ENCODE assay signal across 11 cellular contexts in the genomic region with DNA sequence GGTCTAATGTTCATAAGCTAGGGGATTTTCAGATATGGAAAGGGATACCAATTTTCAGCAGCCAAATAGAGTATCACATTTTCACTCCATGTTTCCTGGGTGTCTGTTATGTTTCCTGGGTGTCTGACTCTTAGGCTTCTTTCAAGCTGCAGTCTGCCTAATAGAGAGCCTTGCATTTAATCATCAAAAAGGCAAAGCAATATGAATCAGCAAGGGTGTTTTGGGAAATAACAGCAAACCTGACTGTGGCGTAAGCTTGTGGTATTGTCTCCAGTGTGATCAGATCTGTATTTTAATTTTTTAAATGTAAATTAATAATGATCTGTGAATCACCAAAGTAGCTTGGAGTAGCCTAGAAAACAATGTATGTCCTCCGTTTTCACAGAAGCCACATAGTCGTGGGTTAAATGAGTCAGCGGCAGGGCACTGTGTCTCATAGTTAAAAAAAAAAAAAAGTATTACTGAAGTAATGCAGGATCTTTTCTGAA. TPM values are rescaled to one million over a fixed set of nuclear protein-coding genes. Genes with fewer than 3 reads are reported as not detected.
DNase-seq lines count a peak whose midpoint lies in the region; ATAC-seq, FAIRE-seq and TF ChIP-seq lines count a peak whose summit lies in the region.
"Had no signal": no experiment of that assay in that cellular context is flagged by ENCODE, and none has a peak within 500 bp of the region (broad histone marks: within the 10 kb centered on the region; RNA-seq: fewer than 3 reads in every experiment).

No MANE protein-coding gene starts in this region.

- TF ChIP-seq CTCF in K562 (IDR thresholded peaks at IDR 0.05 in 2 of 3, conservative IDR thresholded peaks at IDR 0.05 in 1 of 3; ENCODE audit: insufficient read depth in 2 of 3, low read depth in 1 of 3, low read length in 3 of 3) = no peak

- H3K79me2 ChIP-seq in K562 (ENCODE audit: control insufficient read depth, insufficient read depth, low read length) = 0 out of 3 replicates have a peak, but pooled peaks cover 3% of the 10 kb centered on the region

- peak in 1 of 5 donors; percentile 55 for DNase-seq in CD8-positive, alpha-beta memory T cell
- DNase-seq in T-cell (no peak), K562 (ENCODE audit: extremely low read depth in 1 of 4, low spot score in 3 of 4) (no peak), non-pigmented ciliary epithelial cell (ENCODE audit: low read depth) (peak; percentile 45), germinal center (ENCODE audit: low spot score) (no peak), NCI-H510A (lab: John Stamatoyannopoulos, UW) (no peak), DMS53 (lab: John Stamatoyannopoulos, UW) (no peak)
- DNase-seq: activated gamma-delta T cell treated with Interleukin-2 at 50 U/mL for 16 hours, right cardiac atrium had no signal

- peaks cover 38 to 60% (median 57%) of the 10 kb centered on the region in 3 donors for H3K4me1 Mint-ChIP-seq in CD8-positive, alpha-beta memory T cell
- H3K4me1 Mint-ChIP-seq in T-cell = peaks cover 46 to 58% (median 52%) of the 10 kb centered on the region in 3 donors

- peaks cover 15% of the 10 kb centered on the region for H3K4me1 ChIP-seq in CD8-positive, alpha-beta memory T cell (ENCODE audit: insufficient read depth, low read length)
- peaks cover 16 to 22% of the 10 kb centered on the region in 2 experiments; a peak in 4 of 5 replicates for H3K4me1 ChIP-seq in K562 (replicated peaks in 1 of 2; ENCODE audit: control insufficient read depth in 2 of 2, insufficient read depth in 2 of 2, low read length in 2 of 2)

- no TSS peak for BruUV-seq in K562 (replicated peaks; lab: Mats Ljungman, UMichigan)

- H2AFZ ChIP-seq in K562 (ENCODE audit: low read depth, low read length) = no peak overlapping the region

- no peak overlapping the region for H3K4me2 ChIP-seq in K562 (ENCODE audit: insufficient read depth, low read length)

- no peaks in the 10 kb centered on the region for H3K27me3 ChIP-seq in CD8-positive, alpha-beta memory T cell (ENCODE audit: insufficient read depth, low read length, poor library complexity, severe bottlenecking)
- no peaks in the 10 kb centered on the region for H3K27me3 ChIP-seq in K562 (ENCODE audit: control insufficient read depth in 2 of 2, insufficient read depth in 2 of 2, low read length in 2 of 2)

- H4K20me1 ChIP-seq in K562 (replicated peaks; ENCODE audit: control insufficient read depth, insufficient read depth, low read length) = peaks cover 7% of the 10 kb centered on the region

- H3K36me3 ChIP-seq in CD8-positive, alpha-beta memory T cell (ENCODE audit: insufficient read depth, low read length) = peaks cover 29% of the 10 kb centered on the region
- peaks cover 49% of the 10 kb centered on the region; the same call in 2 of the 3 replicates for H3K36me3 ChIP-seq in K562 (ENCODE audit: control insufficient read depth, insufficient read depth, low read length)

- H3K9me3 ChIP-seq in CD8-positive, alpha-beta memory T cell (ENCODE audit: low read length) = no peaks in the 10 kb centered on the region
- no peaks in the 10 kb centered on the region for H3K9me3 ChIP-seq in K562 (replicated peaks; ENCODE audit: control insufficient read depth, insufficient read depth, low read depth, low read length)

- intact Hi-C loops in K562 (cut with micrococcal nuclease) = loop anchor here (5.0 kb wide), 1 partner anchor 42 kb away; no protein-coding TSS in a partner anchor

- TF ChIP-seq EP300 in K562 (IDR thresholded peaks at IDR 0.05; ENCODE audit: low read length) = no peak

- in situ Hi-C loops in K562 (cut with MboI) = no loop called here

- POLR2A ChIA-PET in CD8-positive, alpha-beta memory T cell (lab: Charles Lee) = interaction anchor here (1.1 kb wide), 1 partner anchor 9 kb away, joined by 3 read pairs; no protein-coding TSS in a partner anchor
- POLR2A ChIA-PET in T-cell (lab: Charles Lee) = interaction anchor here in 1 of 2 donors (1.0 kb wide), 1 partner anchor 51 kb away, joined by 3 read pairs; no protein-coding TSS in a partner anchor
- POLR2A ChIA-PET in K562 (lab: Yijun Ruan, JAX) = interaction anchor here (1.2 to 1.9 kb wide), 2 partner anchors 9 to 17 kb away, joined by 4 to 11 read pairs; no protein-coding TSS in a partner anchor

- 64% methylated on average over 4 of the region's 4 CpGs for WGBS in K562 (ENCODE audit: insufficient coverage, low coverage, missing lambda C conversion rate)

- TF ChIP-seq RAD21 in K562 (CRISPR knock-in tag; conservative IDR thresholded peaks at IDR 0.05 in 1 of 2, IDR thresholded peaks at IDR 0.05 in 1 of 2) = no peak

- no peak overlapping the region for H3K27ac ChIP-seq in CD8-positive, alpha-beta memory T cell (ENCODE audit: low read depth, low read length)
- no peak overlapping the region for H3K27ac ChIP-seq in K562 (ENCODE audit: extremely low read depth, low read depth, low read length)

- no peak overlapping the region for H3K9ac ChIP-seq in K562 (ENCODE audit: insufficient read depth in 1 of 2, low read depth in 2 of 2, low read length in 2 of 2)

- H3K36me3 Mint-ChIP-seq in CD8-positive, alpha-beta memory T cell = peaks cover 0 to 74% (median 18%) of the 10 kb centered on the region in 3 donors
- H3K36me3 Mint-ChIP-seq in T-cell = peaks cover 49% of the 10 kb centered on the region

- H3K9me3 Mint-ChIP-seq in CD8-positive, alpha-beta memory T cell = no peaks in the 10 kb centered on the region
- H3K9me3 Mint-ChIP-seq in T-cell = no peaks in the 10 kb centered on the region

- peak overlapping the region in 6 of 7 donors; percentile 14 to 50 (median 28) for H3K4me3 Mint-ChIP-seq in CD8-positive, alpha-beta memory T cell
- peak overlapping the region; percentile 28 to 49 (median 47) for H3K4me3 Mint-ChIP-seq in T-cell

- no peaks in the 10 kb centered on the region for H3K27me3 Mint-ChIP-seq in CD8-positive, alpha-beta memory T cell
- H3K27me3 Mint-ChIP-seq in T-cell = no peaks in the 10 kb centered on the region

- CTCF ChIA-PET in CD8-positive, alpha-beta memory T cell (lab: Charles Lee) = interaction anchor here (1.1 kb wide), 1 partner anchor 33 kb away, joined by 3 read pairs; no protein-coding TSS in a partner anchor
- CTCF ChIA-PET in T-cell (lab: Charles Lee) = interaction anchor here (0.6 to 1.0 kb wide), 3 partner anchors 17 to 118 kb away, joined by 3 to 4 read pairs (median 4); no protein-coding TSS in a partner anchor
- CTCF ChIA-PET in K562 (lab: Yijun Ruan, JAX; ENCODE audit: low intra/inter-chr PET ratio) = no interaction called here

- H3K27ac Mint-ChIP-seq in CD8-positive, alpha-beta memory T cell = peak overlapping the region; percentile 15 to 87 (median 78)
- H3K27ac Mint-ChIP-seq in T-cell = peak overlapping the region; percentile 87 to 88

- ATAC-seq in T-cell (replicated peaks in 1 of 4) (peak; percentile 61 to 75 (median 70)), K562 (no peak), HG03354 (IDR thresholded peaks at IDR 0.05; ENCODE audit: poor library complexity, severe bottlenecking, unreplicated experiment) (no peak)

- no peak for FAIRE-seq in K562 (lab: Jason Lieb, UNC)
- FAIRE-seq: GM19239 had no signal

- TF ChIP-seq POLR2A in K562 (conservative IDR thresholded peaks at IDR 0.05) = no peak

- H3K4me3 ChIP-seq in CD8-positive, alpha-beta memory T cell (ENCODE audit: low read length) = no peak overlapping the region
- H3K4me3 ChIP-seq in K562 = no peak overlapping the region

- no peaks in the 10 kb centered on the region for H3K9me1 ChIP-seq in K562 (ENCODE audit: control insufficient read depth, insufficient read depth, low read length)

TF ChIP-seq in K562, 482 proteins besides CTCF, POLR2A, EP300 and RAD21:
- TF ChIP-seq FOSL1 (tag; conservative IDR thresholded peaks at IDR 0.05) = peak; percentile 56; the same call in 1 of the 2 replicates
- TF ChIP-seq GTF2A2 (tag; IDR thresholded peaks at IDR 0.05) = no peak

RNA-seq across cellular contexts. Expression of gene LGALS8, which starts 10.4 kb away (rescaled TPM):
- 10 to 100 TPM; 47.3 to 48.9 TPM for total RNA-seq in CD8-positive, alpha-beta memory T cell
- 54.4 TPM for polyA plus RNA-seq in CD8-positive, alpha-beta memory T cell
- total RNA-seq in T-cell (100 to 1,000 TPM; 106 to 147 (median 124) TPM), K562 (2014; rRNA removed) (47.4 and 57.4 TPM in 2 replicates), K562 (2014; rRNA removed; fragmentation: Illumina TruSeq; extraction: Trizol) (69.1 and 93.7 TPM in 2 replicates), K562 (2015; rRNA removed; fragmentation: Illumina TruSeq; extraction: Trizol) (66.6 and 74.1 TPM in 2 replicates), K562 (2021) (53.5 and 59.1 TPM in 2 replicates)
- 123 and 174 TPM in 2 replicates for total RNA-seq in K562 (2011; cell fraction: chromatin; rRNA removed; ENCODE audit: low replicate concordance)
- 65.5 and 71.3 TPM in 2 replicates for total RNA-seq in K562 (2011; cell fraction: nucleolus; rRNA removed)
- total RNA-seq in K562 (2011; cell fraction: nucleoplasm; rRNA removed) = 91.4 and 121 TPM in 2 replicates
- polyA plus RNA-seq in K562 (2011; rRNA removed) (65.2 and 70.3 TPM in 2 replicates), K562 (2014; fragmentation: Illumina TruSeq; extraction: Trizol) (69.4 and 79.8 TPM in 2 replicates), K562 (2014; fragmentation: Nextera tagmentation; extraction: Ambion mirVana) (10 to 100 TPM; 62.7 to 87.7 TPM), K562 (2014; rRNA removed) (71.0 and 82.8 TPM in 2 replicates)
- polyA plus RNA-seq in K562 (2011; cell fraction: cytosol; rRNA removed) = 20.6 and 40.3 TPM in 2 replicates
- polyA plus RNA-seq in K562 (2011; cell fraction: nucleus; rRNA removed) = 190 and 230 TPM in 2 replicates
- polyA plus RNA-seq in K562 (2012) = 66.1 and 79.9 TPM in 2 replicates
- 67.2 and 83.5 TPM in 2 replicates for polyA minus RNA-seq in K562 (2011; rRNA and poly(A)+ RNA removed)
- polyA minus RNA-seq in K562 (2011; cell fraction: cytosol; rRNA and poly(A)+ RNA removed) = 24.7 and 31.0 TPM in 2 replicates
- polyA minus RNA-seq in K562 (2011; cell fraction: nucleus; rRNA and poly(A)+ RNA removed) = 64.2 and 87.4 TPM in 2 replicates

Comparison
In these comparisons a context has a peak if more than half of its experiments do, and no peak if none do; other contexts are left out.
1. ATAC-seq: peak in T-cell (4 of 4); none in K562 (single experiment) and HG03354 (single experiment).